14 cellular contexts compared by ENCODE assay signal in the genomic region with DNA sequence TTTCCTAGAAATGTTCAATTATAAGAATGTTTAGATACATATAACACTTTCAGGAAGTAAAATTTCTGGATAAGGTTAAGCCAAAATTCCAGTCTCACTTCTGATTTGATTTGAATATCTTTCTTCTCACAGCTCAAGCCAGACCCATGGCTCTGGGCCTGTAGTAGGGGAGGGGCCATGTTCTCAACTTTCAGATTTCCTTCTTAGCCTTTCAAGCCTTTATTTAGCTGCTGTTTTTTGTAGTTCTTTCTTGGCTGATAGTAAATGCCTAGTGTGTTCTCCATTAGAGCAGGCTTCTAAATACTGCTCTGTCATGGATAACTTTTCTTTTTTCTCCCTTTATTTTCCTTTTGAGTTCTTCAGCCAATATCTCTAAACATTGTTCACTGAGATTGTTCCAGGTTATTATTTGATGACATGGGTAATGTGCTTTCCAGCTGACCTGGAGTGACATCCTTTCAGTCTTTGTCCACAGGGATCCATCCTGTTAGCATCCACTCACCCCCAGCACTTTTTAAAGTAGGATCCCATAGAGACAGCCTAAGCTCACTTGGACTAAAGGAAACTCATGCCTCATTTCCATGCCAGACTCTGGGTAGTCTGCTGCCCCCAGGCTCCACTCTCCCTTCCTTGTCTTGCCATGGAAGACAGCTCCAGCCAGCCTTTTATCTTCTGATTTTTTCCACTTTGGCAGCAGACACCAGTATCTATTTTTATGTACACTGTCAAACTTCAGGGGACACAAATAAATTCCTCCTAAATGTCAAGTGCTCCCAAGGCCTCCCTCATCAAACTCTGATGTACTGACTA.
DNase-seq lines count a peak whose midpoint lies in the region; ATAC-seq and TF ChIP-seq lines count a peak whose summit lies in the region.
"Had no signal": no experiment of that assay in that cellular context is flagged by ENCODE, and none has a peak within 500 bp of the region (broad histone marks: within the 10 kb centered on the region; RNA-seq: fewer than 3 reads in every experiment).

No MANE protein-coding gene starts in this region.

- peaks cover 0 to 42% (median 17%) of the 10 kb centered on the region in 12 donors for H3K4me1 ChIP-seq in heart left ventricle
- peaks cover 25% of the 10 kb centered on the region for H3K4me1 ChIP-seq in neural progenitor cell
- peaks cover 24% of the 10 kb centered on the region for H3K4me1 ChIP-seq in upper lobe of right lung
- no peaks in the 10 kb centered on the region for H3K4me1 ChIP-seq in mucosa of descending colon (ENCODE audit: low read depth)

- H3K4me3 Mint-ChIP-seq in neural progenitor cell, result peak overlapping the region; percentile 15
- H3K4me3 Mint-ChIP-seq: CD4-positive, alpha-beta memory T cell; stimulated activated naive CD8-positive, alpha-beta T cell treated with anti-CD3 and anti-CD28 coated beads, Interleukin-15, amount 100 ng/mL, for 72 hours had no signal

- H3K9me3 ChIP-seq in heart left ventricle (no peaks in the 10 kb centered on the region), neural progenitor cell (ENCODE audit: low read depth) (no peaks in the 10 kb centered on the region), upper lobe of right lung (no peaks in the 10 kb centered on the region), mucosa of descending colon (no peaks in the 10 kb centered on the region)
- H3K9me3 ChIP-seq: ovary had no signal

- H3K4me1 Mint-ChIP-seq in neural progenitor cell, result peaks cover 43% of the 10 kb centered on the region
- H3K4me1 Mint-ChIP-seq: CD4-positive, alpha-beta memory T cell; stimulated activated naive CD8-positive, alpha-beta T cell treated with anti-CD3 and anti-CD28 coated beads, Interleukin-15, amount 100 ng/mL, for 72 hours had no signal

- DNase-seq in caudate nucleus (lab: John Stamatoyannopoulos, UW) (peak in 4 of 61 donors; percentile 2 to 29 (median 16)), heart left ventricle (peak in 1 of 5 donors; percentile 30), neural progenitor cell (ENCODE audit: low spot score) (no peak), upper lobe of right lung (no peak), GM10266 (ENCODE audit: extremely low spot score) (no peak), mucosa of descending colon (no peak)
- DNase-seq: activated CD4-positive, alpha-beta T cell treated with anti-CD3 and anti-CD28 coated beads for 48 hours; CD4-positive, alpha-beta memory T cell; NCI-H1417; NCI-H748 treated with DMSO at 0.1 percent for 48 hours; ovary; SHP77; stimulated activated naive CD8-positive, alpha-beta T cell treated with anti-CD3 and anti-CD28 coated beads, Interleukin-15, amount 100 ng/mL, for 72 hours had no signal

- no peak overlapping the region for H3K4me3 ChIP-seq in heart left ventricle
- no peak overlapping the region for H3K4me3 ChIP-seq in neural progenitor cell
- no peak overlapping the region for H3K4me3 ChIP-seq in upper lobe of right lung
- no peak overlapping the region for H3K4me3 ChIP-seq in mucosa of descending colon
- H3K4me3 ChIP-seq: ovary had no signal

- peaks cover 7% of the 10 kb centered on the region for H3K36me3 Mint-ChIP-seq in neural progenitor cell
- H3K36me3 Mint-ChIP-seq: CD4-positive, alpha-beta memory T cell had no signal

- peak overlapping the region; percentile 88 for H3K27ac ChIP-seq in caudate nucleus (ENCODE audit: low read depth, low read length)
- peak overlapping the region in 10 of 12 donors; percentile 16 to 73 (median 34) for H3K27ac ChIP-seq in heart left ventricle
- no peak overlapping the region for H3K27ac ChIP-seq in neural progenitor cell
- H3K27ac ChIP-seq in upper lobe of right lung, result no peak overlapping the region
- H3K27ac ChIP-seq: ovary had no signal

- H2AFZ ChIP-seq in neural progenitor cell (replicated peaks), result no peak overlapping the region

- peaks cover 13% of the 10 kb centered on the region for H3K9me3 Mint-ChIP-seq in neural progenitor cell
- H3K9me3 Mint-ChIP-seq: stimulated activated naive CD8-positive, alpha-beta T cell treated with anti-CD3 and anti-CD28 coated beads, Interleukin-15, amount 100 ng/mL, for 72 hours had no signal

- H3K36me3 ChIP-seq in heart left ventricle, result no peaks in the 10 kb centered on the region
- no peaks in the 10 kb centered on the region for H3K36me3 ChIP-seq in neural progenitor cell
- H3K36me3 ChIP-seq in upper lobe of right lung, result no peaks in the 10 kb centered on the region
- H3K36me3 ChIP-seq in mucosa of descending colon (ENCODE audit: low read depth), result no peaks in the 10 kb centered on the region
- H3K36me3 ChIP-seq: ovary had no signal

- H3K27ac Mint-ChIP-seq in neural progenitor cell, result peak overlapping the region; percentile 43
- H3K27ac Mint-ChIP-seq: CD4-positive, alpha-beta memory T cell had no signal

- no peak overlapping the region for H3K4me2 ChIP-seq in neural progenitor cell

- H3F3A ChIP-seq in neural progenitor cell (ENCODE audit: low read depth), result peaks cover 5% of the 10 kb centered on the region

- peak; percentile 54 to 89 (median 82) for ATAC-seq in heart left ventricle
- peak; percentile 31 for ATAC-seq in upper lobe of right lung
- no peak for ATAC-seq in mucosa of descending colon
- ATAC-seq in HG03521 (IDR thresholded peaks at IDR 0.05; ENCODE audit: unreplicated experiment), result no peak
- ATAC-seq: stimulated activated naive CD8-positive, alpha-beta T cell treated with anti-CD3 and anti-CD28 coated beads, Interleukin-15, amount 100 ng/mL, for 72 hours had no signal

- no peak for TF ChIP-seq CTCF in heart left ventricle (IDR thresholded peaks at IDR 0.05)
- no peak for TF ChIP-seq CTCF in neural progenitor cell (IDR thresholded peaks at IDR 0.05)
- TF ChIP-seq CTCF in upper lobe of right lung (IDR thresholded peaks at IDR 0.05), result no peak
- TF ChIP-seq CTCF in GM10266 (IDR thresholded peaks at IDR 0.05; ENCODE audit: control insufficient read depth, insufficient read depth, low read depth, missing control alignments), result no peak
- TF ChIP-seq CTCF in mucosa of descending colon (IDR thresholded peaks at IDR 0.05), result no peak

- intact Hi-C loops in heart left ventricle (cut with DNase I), result loop anchor here in 3 of 10 donors (10.0 kb wide), 2 partner anchors 152 to 822 kb away; no protein-coding TSS in a partner anchor
- intact Hi-C loops in upper lobe of right lung (cut with DNase I), result no loop called here
- intact Hi-C loops in mucosa of descending colon (cut with DNase I, micrococcal nuclease), result no loop called here

- no peaks in the 10 kb centered on the region for H4K20me1 ChIP-seq in neural progenitor cell (ENCODE audit: low read depth)

- H3K79me2 ChIP-seq in neural progenitor cell (ENCODE audit: low read depth), result no peaks in the 10 kb centered on the region

- no peak for TF ChIP-seq POLR2A in heart left ventricle (IDR thresholded peaks at IDR 0.05)

- H3K27me3 Mint-ChIP-seq in neural progenitor cell (ENCODE audit: insufficient read depth, low read depth), result peaks cover 7% of the 10 kb centered on the region
- H3K27me3 Mint-ChIP-seq: CD4-positive, alpha-beta memory T cell; stimulated activated naive CD8-positive, alpha-beta T cell treated with anti-CD3 and anti-CD28 coated beads, Interleukin-15, amount 100 ng/mL, for 72 hours had no signal

- H3K27me3 ChIP-seq in heart left ventricle (no peaks in the 10 kb centered on the region), neural progenitor cell (no peaks in the 10 kb centered on the region), upper lobe of right lung (no peaks in the 10 kb centered on the region)
- H3K27me3 ChIP-seq: ovary had no signal

- no peak overlapping the region for H3K9ac ChIP-seq in neural progenitor cell

Comparison
In these comparisons a context has a peak if more than half of its experiments do, and no peak if none do; other contexts are left out.
1. H3K27ac ChIP-seq: peak in caudate nucleus (single experiment) and heart left ventricle (10 of 12); none in neural progenitor cell (single experiment) and upper lobe of right lung (single experiment).
2. ATAC-seq: peak in heart left ventricle (4 of 4) and upper lobe of right lung (single experiment); none in mucosa of descending colon (single experiment) and HG03521 (single experiment).